ENCODE assay signal across 8 cellular contexts in genomic region chr10:71623098-71623985, GRCh38.
DNase-seq lines count a peak whose midpoint lies in the region; ATAC-seq and TF ChIP-seq lines count a peak whose summit lies in the region.

No MANE protein-coding gene starts in this region.

- DNase-seq in CMK (ENCODE audit: low read depth): peak; percentile 37
- no peak for DNase-seq in LNCaP clone FGC (ENCODE audit: low read depth)
- DNase-seq in cerebellar cortex (ENCODE audit: low spot score): peak; percentile 60
- DNase-seq in mucosa of descending colon: no peak
- DNase-seq in NCI-H2196 (lab: John Stamatoyannopoulos, UW; ENCODE audit: unreplicated experiment): no peak
- DNase-seq in T1000 (lab: John Stamatoyannopoulos, UW): no peak
- DNase-seq in NCI-H524 treated with DMSO at 0.1 percent for 48 hours (lab: John Stamatoyannopoulos, UW): no peak

- H3K9me3 ChIP-seq in mucosa of descending colon: no peaks in the 10 kb centered on the region

- H3K4me3 ChIP-seq in LNCaP clone FGC (ENCODE audit: low read depth, low read length) (no peak overlapping the region), mucosa of descending colon (no peak overlapping the region)

- 0 out of 2 replicates have a peak, but pooled peaks have one; percentile 6 for TF ChIP-seq CTCF in LNCaP clone FGC (IDR thresholded peaks at IDR 0.05; ENCODE audit: control insufficient read depth, extremely low read depth, insufficient read depth)
- TF ChIP-seq CTCF in mucosa of descending colon (IDR thresholded peaks at IDR 0.05): no peak

- intact Hi-C loops in mucosa of descending colon (cut with DNase I, micrococcal nuclease): no loop called here

- ATAC-seq in mucosa of descending colon (peak; percentile 79), HG03159 (IDR thresholded peaks at IDR 0.05; ENCODE audit: unreplicated experiment) (no peak)

- peaks cover 3% of the 10 kb centered on the region for H3K4me1 ChIP-seq in mucosa of descending colon (ENCODE audit: low read depth)

- no peaks in the 10 kb centered on the region for H3K36me3 ChIP-seq in mucosa of descending colon (ENCODE audit: low read depth)

Comparison
In these comparisons a context has a peak if more than half of its experiments do, and no peak if none do; other contexts are left out.
1. DNase-seq: peak in CMK (single experiment) and cerebellar cortex (single experiment); none in LNCaP clone FGC (single experiment), mucosa of descending colon (0 of 3), NCI-H2196 (single experiment), T1000 (single experiment) and NCI-H524 treated with DMSO at 0.1 percent for 48 hours (single experiment).